In genomic region chr1:103561612-103562395, GRCh38 we compare ENCODE assay signal across 10 cellular contexts. TPM values are rescaled to one million over a fixed set of nuclear protein-coding genes. Genes with fewer than 3 reads are reported as not detected.
DNase-seq lines count a peak whose midpoint lies in the region; ATAC-seq, FAIRE-seq and TF ChIP-seq lines count a peak whose summit lies in the region.
"Had no signal": no experiment of that assay in that cellular context is flagged by ENCODE, and none has a peak within 500 bp of the region (broad histone marks: within the 10 kb centered on the region; RNA-seq: fewer than 3 reads in every experiment).

No MANE protein-coding gene starts in this region.

- ATAC-seq in GM18870 (IDR thresholded peaks at IDR 0.05; ENCODE audit: unreplicated experiment) (peak; percentile 94), HG02973 (IDR thresholded peaks at IDR 0.05; ENCODE audit: unreplicated experiment) (peak; percentile 86), T-cell (replicated peaks in 1 of 4) (no peak)

- H3K9ac ChIP-seq in adipocyte (ENCODE audit: low read length) (peak overlapping the region; percentile 85), endodermal cell (ENCODE audit: extremely low read depth, low read length, poor library complexity, severe bottlenecking) (no peak overlapping the region)

- H3K27ac Mint-ChIP-seq in endodermal cell = no peak overlapping the region
- H3K27ac Mint-ChIP-seq in T-cell = no peak overlapping the region
- H3K27ac Mint-ChIP-seq: brain had no signal

- TF ChIP-seq CTCF in sigmoid colon (IDR thresholded peaks at IDR 0.05) (no peak), endodermal cell (conservative IDR thresholded peaks at IDR 0.05) (no peak)

- H3K27me3 ChIP-seq in adipocyte (replicated peaks; ENCODE audit: control insufficient read depth, insufficient read depth, low read length) (no peaks in the 10 kb centered on the region), sigmoid colon (no peaks in the 10 kb centered on the region), endodermal cell (ENCODE audit: control insufficient read depth, insufficient read depth, low read length, poor library complexity, severe bottlenecking) (no peaks in the 10 kb centered on the region)

- H3K9me3 ChIP-seq in adipocyte (ENCODE audit: control insufficient read depth, low read length) = no peaks in the 10 kb centered on the region
- H3K9me3 ChIP-seq in sigmoid colon = no peaks in the 10 kb centered on the region
- H3K9me3 ChIP-seq in endodermal cell (ENCODE audit: control insufficient read depth, low read length) = no peaks in the 10 kb centered on the region

- H3K4me3 ChIP-seq in adipocyte (ENCODE audit: low read length) (peak overlapping the region; percentile 74), sigmoid colon (peak overlapping the region in 1 of 4 donors; percentile 5), endodermal cell (ENCODE audit: low read length) (no peak overlapping the region)

- no peak for FAIRE-seq in GM12891 (lab: Jason Lieb, UNC)

- 68 to 80% methylated on average over 2 of the region's 2 CpGs for WGBS in sigmoid colon, 2 donors
- 86 to 87% methylated on average over 1 to 2 of the region's 2 CpGs for WGBS in endodermal cell (ENCODE audit: insufficient coverage in 1 of 2, insufficient read length in 1 of 2), 2 experiments

- intact Hi-C loops in sigmoid colon (cut with DNase I) = no loop called here

- H3K36me3 ChIP-seq in adipocyte (ENCODE audit: control insufficient read depth, insufficient read depth, low read length, severe bottlenecking) (peaks cover 6% of the 10 kb centered on the region), sigmoid colon (peaks cover 0 to 11% (median 1%) of the 10 kb centered on the region in 4 donors), endodermal cell (ENCODE audit: control insufficient read depth, insufficient read depth, low read length) (no peaks in the 10 kb centered on the region)

- peak overlapping the region; percentile 5 to 57 (median 46) for H3K27ac ChIP-seq in sigmoid colon
- no peak overlapping the region for H3K27ac ChIP-seq in endodermal cell (ENCODE audit: low read depth, low read length)

- H3K27me3 Mint-ChIP-seq in endodermal cell (ENCODE audit: insufficient read depth) (no peaks in the 10 kb centered on the region), T-cell (no peaks in the 10 kb centered on the region)
- H3K27me3 Mint-ChIP-seq: brain had no signal

- DNase-seq in adipocyte (ENCODE audit: low read depth) (peak; percentile 78), sigmoid colon (no peak), NCI-H748 (lab: John Stamatoyannopoulos, UW; ENCODE audit: unreplicated experiment) (no peak), GM12891 (ENCODE audit: insufficient read length, low spot score) (no peak), endodermal cell (no peak), T-cell (no peak)

- peak in 1 of 4 donors; percentile 23 for TF ChIP-seq EP300 in sigmoid colon (IDR thresholded peaks at IDR 0.05)

- CTCF ChIA-PET in T-cell (lab: Charles Lee) = no interaction called here

- POLR2A ChIA-PET in T-cell (lab: Charles Lee) = no interaction called here

- TF ChIP-seq POLR2A in sigmoid colon (IDR thresholded peaks at IDR 0.05) (no peak), GM12891 (IDR thresholded peaks at IDR 0.05; ENCODE audit: low read depth, low read length) (no peak)

- no peak overlapping the region for H3K4me3 Mint-ChIP-seq in endodermal cell
- no peak overlapping the region for H3K4me3 Mint-ChIP-seq in T-cell
- H3K4me3 Mint-ChIP-seq: brain had no signal

- H3K4me1 ChIP-seq in adipocyte (ENCODE audit: control insufficient read depth, insufficient read depth, low read length) = peaks cover 37% of the 10 kb centered on the region
- H3K4me1 ChIP-seq in sigmoid colon = no peaks in the 10 kb centered on the region
- no peaks in the 10 kb centered on the region for H3K4me1 ChIP-seq in endodermal cell (ENCODE audit: control insufficient read depth, insufficient read depth, low read length)

- H3K4me1 Mint-ChIP-seq in endodermal cell = no peaks in the 10 kb centered on the region
- H3K4me1 Mint-ChIP-seq in T-cell = peaks cover 0 to 3% (median 0%) of the 10 kb centered on the region in 3 donors
- H3K4me1 Mint-ChIP-seq: brain had no signal

- H3K9me3 Mint-ChIP-seq in endodermal cell (no peaks in the 10 kb centered on the region), T-cell (no peaks in the 10 kb centered on the region)
- H3K9me3 Mint-ChIP-seq: brain had no signal

- no peaks in the 10 kb centered on the region for H3K36me3 Mint-ChIP-seq in endodermal cell (ENCODE audit: low read depth)
- peaks cover 16% of the 10 kb centered on the region for H3K36me3 Mint-ChIP-seq in T-cell

TF ChIP-seq in GM12891, 5 proteins besides CTCF, POLR2A, EP300 and RAD21:
- no peak for TF ChIP-seq POLR2AphosphoS5 (IDR thresholded peaks at IDR 0.05; ENCODE audit: low read depth, low read length)
- TF ChIP-seq SPI1 (IDR thresholded peaks at IDR 0.05; ENCODE audit: low read depth, low read length) = no peak
- no peak for TF ChIP-seq POU2F2 (IDR thresholded peaks at IDR 0.05; ENCODE audit: low read depth, low read length)
- no peak for TF ChIP-seq TAF1 (IDR thresholded peaks at IDR 0.05; ENCODE audit: low read depth, low read length)
- no peak for TF ChIP-seq PAX5 (IDR thresholded peaks at IDR 0.05; ENCODE audit: insufficient read depth, low read length, severe bottlenecking)

RNA-seq across cellular contexts. Expression of gene AMY2B, which starts 9.6 kb away (rescaled TPM):
- total RNA-seq in sigmoid colon (10 to 100 TPM; 50.1 to 56.4 (median 52.5) TPM), endodermal cell (1 to 10 TPM; 1.6 to 3.1 TPM), T-cell (10 to 100 TPM; 35.4 to 44.4 (median 42.2) TPM)
- 1 to 10 TPM in 2 of 3 donors, under 1 TPM in 1; under 0.01 to 9.8 (median 1.6) TPM for polyA plus RNA-seq in sigmoid colon
- polyA plus RNA-seq in GM12891 (2012; ENCODE audit: low read depth, missing spikeins) = 6.2 TPM
- 5.2 TPM for polyA plus RNA-seq in endodermal cell (2013, experiment 1 of 2)
- 5.1 TPM for polyA plus RNA-seq in endodermal cell (2013, experiment 2 of 2)

RNA-seq across cellular contexts. Expression of gene RNPC3, which starts 36.3 kb away (rescaled TPM):
- total RNA-seq in sigmoid colon (10 to 100 TPM; 28.1 to 42.4 (median 34.9) TPM), endodermal cell (10 to 100 TPM; 16.9 to 19.4 TPM), T-cell (10 to 100 TPM; 49.9 to 63.4 (median 54.5) TPM)
- polyA plus RNA-seq in sigmoid colon = 10 to 100 TPM in 1 of 3 donors, 1 to 10 TPM in 2; 6.2 to 13.8 (median 7.2) TPM
- 17.7 TPM for polyA plus RNA-seq in GM12891 (2012; ENCODE audit: low read depth, missing spikeins)
- polyA plus RNA-seq in endodermal cell (2013, experiment 1 of 2) = 26.4 TPM
- 24.5 TPM for polyA plus RNA-seq in endodermal cell (2013, experiment 2 of 2)

RNA-seq across cellular contexts. Expression of gene AMY2A, which starts 55.4 kb away (rescaled TPM):
- total RNA-seq in sigmoid colon (1 to 10 TPM in 1 of 4 donors, not detected in 3; 8.4 TPM), endodermal cell (not detected), T-cell (1 to 10 TPM in 1 of 5 donors, under 1 TPM in 2, not detected in 2; 0.82 to 1.6 (median 0.98) TPM)
- polyA plus RNA-seq in sigmoid colon = 1 to 10 TPM in 1 of 3 donors, not detected in 2; 1.8 TPM
- polyA plus RNA-seq in GM12891 (2012; ENCODE audit: low read depth, missing spikeins) = not detected
- polyA plus RNA-seq in endodermal cell (2013, experiment 1 of 2) = not detected
- polyA plus RNA-seq in endodermal cell (2013, experiment 2 of 2) = not detected
- total RNA-seq: HT1080 had no signal

Comparison
In these comparisons a context has a peak if more than half of its experiments do, and no peak if none do; other contexts are left out.
1. ATAC-seq: peak in GM18870 (single experiment) and HG02973 (single experiment); none in T-cell (0 of 4).
2. RNA of gene AMY2B, which starts 9.6 kb away (total RNA-seq): 50.1 to 56.4 TPM in sigmoid colon and 35.4 to 44.4 TPM in T-cell; 1.6 to 3.1 TPM in endodermal cell; every median in the first group is over 4 times any median in the second.